17 cellular contexts compared by ENCODE assay signal in the genomic region with DNA sequence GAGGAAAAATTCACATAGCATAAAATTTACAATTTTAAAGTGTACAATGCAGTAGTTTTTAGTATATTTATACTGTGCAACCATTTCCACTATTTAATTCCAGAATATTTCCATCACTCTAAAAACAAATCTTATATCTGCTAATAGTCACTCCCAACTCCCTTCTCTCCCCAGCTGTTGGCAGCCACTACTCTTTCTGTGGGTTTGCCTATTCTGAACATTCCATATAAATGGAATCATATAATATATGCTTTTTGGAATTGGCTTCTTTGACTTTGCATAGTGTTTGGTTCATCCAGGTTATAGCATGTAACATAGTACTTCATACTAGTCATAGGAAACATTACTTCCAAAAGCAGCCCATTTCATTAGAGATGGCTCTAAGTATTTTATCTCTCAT. TPM values are rescaled to one million over a fixed set of nuclear protein-coding genes. Genes with fewer than 3 reads are reported as not detected.
DNase-seq lines count a peak whose midpoint lies in the region; ATAC-seq and TF ChIP-seq lines count a peak whose summit lies in the region.
"Had no signal": no experiment of that assay in that cellular context is flagged by ENCODE, and none has a peak within 500 bp of the region (broad histone marks: within the 10 kb centered on the region; RNA-seq: fewer than 3 reads in every experiment).

No MANE protein-coding gene starts in this region.

- H3K27ac Mint-ChIP-seq in T-helper 17 cell: peak overlapping the region; percentile 65
- H3K27ac Mint-ChIP-seq: B cell had no signal

- H3K36me3 Mint-ChIP-seq in T-helper 17 cell (ENCODE audit: low read depth): peaks cover 2% of the 10 kb centered on the region

- no peak overlapping the region for H3K14ac ChIP-seq in mesenchymal stem cell (ENCODE audit: low read length in 2 of 2)

- no peaks in the 10 kb centered on the region for H3K4me1 ChIP-seq in cardiac muscle cell (ENCODE audit: low read depth)
- no peaks in the 10 kb centered on the region for H3K4me1 ChIP-seq in right atrium auricular region
- H3K4me1 ChIP-seq in mesenchymal stem cell (ENCODE audit: control insufficient read depth, insufficient read depth, low read depth, low read length): no peaks in the 10 kb centered on the region
- H3K4me1 ChIP-seq: Peyer's patch had no signal

- H4K91ac ChIP-seq in mesenchymal stem cell (ENCODE audit: low read length): no peak overlapping the region

- no peak overlapping the region for H3K18ac ChIP-seq in mesenchymal stem cell (ENCODE audit: low read depth in 1 of 2, low read length in 2 of 2)

- H2AK5ac ChIP-seq in mesenchymal stem cell (ENCODE audit: low read length, severe bottlenecking): no peak overlapping the region

- peaks cover 16% of the 10 kb centered on the region for H3K79me1 ChIP-seq in mesenchymal stem cell (replicated peaks; ENCODE audit: low read length, poor library complexity, severe bottlenecking)

- H3K27me3 ChIP-seq in cardiac muscle cell: no peaks in the 10 kb centered on the region
- no peaks in the 10 kb centered on the region for H3K27me3 ChIP-seq in right atrium auricular region
- H3K27me3 ChIP-seq in mesenchymal stem cell (ENCODE audit: control insufficient read depth in 1 of 2, insufficient read depth in 1 of 2, low read length in 2 of 2): no peaks in the 10 kb centered on the region
- H3K27me3 ChIP-seq: Peyer's patch had no signal

- H2BK12ac ChIP-seq in mesenchymal stem cell (ENCODE audit: low read length in 2 of 2): no peak overlapping the region

- no peak overlapping the region for H3K4me3 Mint-ChIP-seq in T-helper 17 cell
- H3K4me3 Mint-ChIP-seq: B cell, H9 had no signal

- no peak overlapping the region for H2AFZ ChIP-seq in mesenchymal stem cell (ENCODE audit: low read depth, low read length)

- H2BK15ac ChIP-seq in mesenchymal stem cell (ENCODE audit: low read depth, poor library complexity, severe bottlenecking): no peak overlapping the region

- no peaks in the 10 kb centered on the region for H3K27me3 Mint-ChIP-seq in T-helper 17 cell
- H3K27me3 Mint-ChIP-seq: B cell had no signal

- DNase-seq in cardiac muscle cell (ENCODE audit: low read depth in 1 of 2, low spot score in 1 of 2) (no peak), right atrium auricular region (ENCODE audit: low spot score) (no peak), T-helper 17 cell (no peak), fibroblast of the aortic adventitia (ENCODE audit: low read depth) (peak; percentile 50), mesenchymal stem cell (no peak), NCI-H1930 (lab: John Stamatoyannopoulos, UW) (no peak), cerebellar nuclear complex (lab: John Stamatoyannopoulos, UW) (no peak)
- DNase-seq: DMS153, H9, NCI-H187 treated with DMSO at 0.1 percent for 48 hours, NCI-H2171 treated with DMSO at 0.1 percent for 48 hours, NCI-H524, Peyer's patch, Right ventricle myocardium superior had no signal

- H3K36me3 ChIP-seq in cardiac muscle cell: peaks cover 55% of the 10 kb centered on the region
- peaks cover 18% of the 10 kb centered on the region for H3K36me3 ChIP-seq in right atrium auricular region
- H3K36me3 ChIP-seq in mesenchymal stem cell (ENCODE audit: control insufficient read depth in 1 of 2, insufficient read depth in 2 of 2, low read depth in 1 of 2, low read length in 2 of 2): peaks cover 43 to 52% of the 10 kb centered on the region in 2 experiments

- no peak for ATAC-seq in T-helper 17 cell
- no peak for ATAC-seq in activated CD4-positive, CD25-positive, alpha-beta regulatory T cell treated with anti-CD3 and anti-CD28 coated beads, Interleukin-2, amount 50 U/mL, for 24 hours
- ATAC-seq: HepG2 had no signal

- H3K4ac ChIP-seq in mesenchymal stem cell (ENCODE audit: low read depth in 1 of 2, low read length in 2 of 2): no peak overlapping the region

- H3K9ac ChIP-seq in mesenchymal stem cell (ENCODE audit: low read length): no peak overlapping the region

- H3K4me3 ChIP-seq in cardiac muscle cell: no peak overlapping the region
- H3K4me3 ChIP-seq in right atrium auricular region: no peak overlapping the region
- no peak overlapping the region for H3K4me3 ChIP-seq in fibroblast of the aortic adventitia (ENCODE audit: low read depth, low read length)
- no peak overlapping the region for H3K4me3 ChIP-seq in mesenchymal stem cell (ENCODE audit: insufficient read depth in 1 of 2, low read depth in 1 of 2, low read length in 2 of 2)
- H3K4me3 ChIP-seq: Peyer's patch had no signal

- no peak overlapping the region for H2BK5ac ChIP-seq in mesenchymal stem cell (ENCODE audit: low read depth, low read length, poor library complexity, severe bottlenecking)

- H2BK120ac ChIP-seq in mesenchymal stem cell (ENCODE audit: low read depth, low read length): no peak overlapping the region

- no peak overlapping the region for H3K4me2 ChIP-seq in mesenchymal stem cell (ENCODE audit: low read length, poor library complexity, severe bottlenecking)

- H3K27ac ChIP-seq in cardiac muscle cell: peak overlapping the region; percentile 9
- H3K27ac ChIP-seq in right atrium auricular region: no peak overlapping the region
- H3K27ac ChIP-seq in mesenchymal stem cell (ENCODE audit: low read length, poor library complexity, severe bottlenecking): no peak overlapping the region
- H3K27ac ChIP-seq: Peyer's patch had no signal

- peaks cover 4% of the 10 kb centered on the region for H3K4me1 Mint-ChIP-seq in T-helper 17 cell
- H3K4me1 Mint-ChIP-seq: B cell, H9 had no signal

- no peak overlapping the region for H3K23ac ChIP-seq in mesenchymal stem cell (ENCODE audit: low read length in 2 of 2)

- H3K9me3 ChIP-seq in cardiac muscle cell (ENCODE audit: low read depth) (no peaks in the 10 kb centered on the region), right atrium auricular region (no peaks in the 10 kb centered on the region), T-helper 17 cell (ENCODE audit: control insufficient read depth, low read length, poor library complexity, severe bottlenecking) (no peaks in the 10 kb centered on the region), mesenchymal stem cell (ENCODE audit: control insufficient read depth, low read length) (no peaks in the 10 kb centered on the region)
- H3K9me3 ChIP-seq: Peyer's patch had no signal

- TF ChIP-seq CTCF in cardiac muscle cell (IDR thresholded peaks at IDR 0.05; ENCODE audit: low read depth, low read length): no peak
- no peak for TF ChIP-seq CTCF in right atrium auricular region (IDR thresholded peaks at IDR 0.05)
- no peak for TF ChIP-seq CTCF in fibroblast of the aortic adventitia (IDR thresholded peaks at IDR 0.05; ENCODE audit: insufficient read depth, low read length)

- no peak overlapping the region for H4K8ac ChIP-seq in mesenchymal stem cell (ENCODE audit: low read length)

RNA-seq across cellular contexts. Expression of gene TMEM39B, which starts 25.0 kb away (rescaled TPM):
- total RNA-seq in cardiac muscle cell (5.1 TPM in 2 replicates), right atrium auricular region (1 to 10 TPM; 3.2 to 5.0 TPM), T-helper 17 cell (10 to 100 TPM; 15.8 to 16.7 TPM), fibroblast of the aortic adventitia (ENCODE audit: low replicate concordance) (3.3 and 9.0 TPM in 2 replicates)
- 4.6 and 7.0 TPM in 2 replicates for polyA plus RNA-seq in cardiac muscle cell
- 13.7 TPM for polyA plus RNA-seq in mesenchymal stem cell (2013, experiment 1 of 2)
- polyA plus RNA-seq in mesenchymal stem cell (2013, experiment 2 of 2): 13.0 TPM

RNA-seq across cellular contexts. Expression of gene KHDRBS1, which starts 34.0 kb away (rescaled TPM):
- total RNA-seq in cardiac muscle cell (86.8 and 99.5 TPM in 2 replicates), right atrium auricular region (10 to 100 TPM; 44.5 to 47.2 TPM), T-helper 17 cell (10 to 100 TPM; 92.5 to 94.9 TPM), fibroblast of the aortic adventitia (ENCODE audit: low replicate concordance) (43.1 and 53.8 TPM in 2 replicates)
- 116 and 152 TPM in 2 replicates for polyA plus RNA-seq in cardiac muscle cell
- 111 TPM for polyA plus RNA-seq in mesenchymal stem cell (2013, experiment 1 of 2)
- polyA plus RNA-seq in mesenchymal stem cell (2013, experiment 2 of 2): 113 TPM
